Comparison of ENCODE assay signal across 1 cellular context in the genomic region with DNA sequence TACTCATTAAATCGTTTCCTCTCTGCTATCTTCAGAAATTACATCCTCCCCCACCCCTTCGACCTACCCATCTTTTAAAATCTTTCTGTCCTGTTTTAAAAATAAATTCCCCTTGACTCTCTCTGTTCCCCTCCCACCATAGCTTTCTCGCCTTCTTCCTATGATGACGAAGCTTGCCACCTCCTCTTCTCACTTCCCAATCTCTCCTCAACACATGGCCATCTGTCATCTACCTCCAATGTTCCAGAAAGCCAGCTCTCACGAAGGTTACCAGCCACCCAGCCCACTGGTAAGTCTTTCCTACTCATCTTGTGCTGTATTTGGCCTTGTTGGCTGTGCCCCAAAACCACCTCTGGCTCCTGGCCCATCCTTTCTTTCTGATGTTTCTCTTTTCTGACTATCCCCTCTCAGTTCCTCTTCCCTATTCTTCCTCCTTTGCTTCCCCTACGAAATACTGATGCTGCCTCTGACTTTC.
TF ChIP-seq lines count a peak whose summit lies in the region.

No MANE protein-coding gene starts in this region.

TF ChIP-seq in GM12878, 131 proteins besides CTCF, POLR2A, EP300 and RAD21 (continued from another document):
- TF ChIP-seq GATAD2B (conservative IDR thresholded peaks at IDR 0.05; ENCODE audit: low read depth) (no peak), POLR2AphosphoS2 (IDR thresholded peaks at IDR 0.05; ENCODE audit: low read depth, low read length) (no peak)
